ENCODE assay signal across 1 cellular context in genomic region chr17:66235377-66235994, GRCh38.
TF ChIP-seq lines count a peak whose summit lies in the region.

No MANE protein-coding gene starts in this region.

TF ChIP-seq in HepG2, 621 proteins besides CTCF, POLR2A, EP300 and RAD21 (continued from another document):
- TF ChIP-seq ZFP91 (CRISPR knock-in tag; IDR thresholded peaks at IDR 0.05; ENCODE audit: borderline replicate concordance), result no peak
- TF ChIP-seq FOXK2 (IDR thresholded peaks at IDR 0.05), result peak; percentile 29; the same call in 1 of the 2 replicates
- peak; percentile 71; the same call in 1 of the 2 replicates for TF ChIP-seq FOXO1 (CRISPR knock-in tag; IDR thresholded peaks at IDR 0.05)
- peak; percentile 65; the same call in 1 of the 2 replicates for TF ChIP-seq SP140L (CRISPR knock-in tag; IDR thresholded peaks at IDR 0.05; ENCODE audit: borderline replicate concordance)
- peak; percentile 87; the same call in 1 of the 2 replicates for TF ChIP-seq DPF2 (CRISPR knock-in tag; IDR thresholded peaks at IDR 0.05; ENCODE audit: borderline replicate concordance, low read depth)
- no peak for TF ChIP-seq NFKB2 (CRISPR knock-in tag; IDR thresholded peaks at IDR 0.05; ENCODE audit: borderline replicate concordance)
- no peak for TF ChIP-seq ZNF292 (CRISPR knock-in tag; IDR thresholded peaks at IDR 0.05; ENCODE audit: borderline replicate concordance, low read depth)
- no peak for TF ChIP-seq NFE2 (CRISPR knock-in tag; IDR thresholded peaks at IDR 0.05)
- no peak for TF ChIP-seq E2F2 (CRISPR knock-in tag; IDR thresholded peaks at IDR 0.05; ENCODE audit: borderline replicate concordance)
- TF ChIP-seq ARID5B (CRISPR knock-in tag; IDR thresholded peaks at IDR 0.05), result peak; percentile 95
